In genomic region chr7:3063016-3063753, GRCh38 we compare ENCODE assay signal across 8 cellular contexts. TPM values are rescaled to one million over a fixed set of nuclear protein-coding genes. Genes with fewer than 3 reads are reported as not detected.
A peak's percentile ranks its signal among the peaks of the same experiment; 100 is the strongest.
DNase-seq lines count a peak whose midpoint lies in the region; ATAC-seq and TF ChIP-seq lines count a peak whose summit lies in the region.

No MANE protein-coding gene starts in this region.

- H3K4me1 Mint-ChIP-seq in T-helper 2 cell treated with Interferon-gamma antibody and Interleukin-4, amounts not matched to agents 5 μg/mL and 100 μg/mL, for 36 hours (ENCODE audit: low read depth) = peaks cover 53% of the 10 kb centered on the region
- H3K4me1 Mint-ChIP-seq in effector memory CD8-positive, alpha-beta T cell (ENCODE audit: low read depth in 2 of 2) = peaks cover 46 to 49% of the 10 kb centered on the region in 2 donors

- peak overlapping the region; percentile 21 for H3K4me3 ChIP-seq in GM12875 (ENCODE audit: low read depth, low read length)
- H3K4me3 ChIP-seq in esophagus squamous epithelium = no peak overlapping the region
- H3K4me3 ChIP-seq in left lung = no peak overlapping the region

- H3K36me3 Mint-ChIP-seq in T-helper 2 cell treated with Interferon-gamma antibody and Interleukin-4, amounts not matched to agents 5 μg/mL and 100 μg/mL, for 36 hours (ENCODE audit: low read depth) = peaks cover 6% of the 10 kb centered on the region
- H3K36me3 Mint-ChIP-seq in effector memory CD8-positive, alpha-beta T cell (ENCODE audit: insufficient read depth) = peaks cover 16% of the 10 kb centered on the region

- DNase-seq in T-helper 2 cell treated with Interferon-gamma antibody and Interleukin-4, amounts not matched to agents 5 μg/mL and 100 μg/mL, for 36 hours (ENCODE audit: low spot score) = peak; percentile 85
- DNase-seq in effector memory CD8-positive, alpha-beta T cell = peak; percentile 60 to 64 (median 63)
- no peak for DNase-seq in NCI-H2171 (lab: John Stamatoyannopoulos, UW)
- no peak for DNase-seq in HEK293T (ENCODE audit: extremely low spot score)
- DNase-seq in esophagus squamous epithelium (lab: John Stamatoyannopoulos, UW) = no peak
- no peak for DNase-seq in left lung

- H3K27me3 ChIP-seq in esophagus squamous epithelium (peaks cover 0 to 33% (median 0%) of the 10 kb centered on the region in 4 donors), left lung (peaks cover 0 to 18% of the 10 kb centered on the region in 2 donors)

- POLR2A ChIA-PET in HEK293T (lab: Yijun Ruan, JAX) = no interaction called here

- CTCF ChIA-PET in HEK293T (lab: Yijun Ruan, JAX) = interaction anchor here (0.6 kb wide), 2 partner anchors 139 to 169 kb away, joined by 3 to 4 read pairs; no protein-coding TSS in a partner anchor

- H3K9me3 Mint-ChIP-seq in T-helper 2 cell treated with Interferon-gamma antibody and Interleukin-4, amounts not matched to agents 5 μg/mL and 100 μg/mL, for 36 hours = peaks cover 5% of the 10 kb centered on the region
- no peaks in the 10 kb centered on the region for H3K9me3 Mint-ChIP-seq in effector memory CD8-positive, alpha-beta T cell

- peak; percentile 92 for ATAC-seq in HG02571 (IDR thresholded peaks at IDR 0.05; ENCODE audit: unreplicated experiment)
- ATAC-seq in effector memory CD8-positive, alpha-beta T cell (replicated peaks) = peak; percentile 96
- no peak for ATAC-seq in left lung

- peak overlapping the region; percentile 59 for H3K4me3 Mint-ChIP-seq in T-helper 2 cell treated with Interferon-gamma antibody and Interleukin-4, amounts not matched to agents 5 μg/mL and 100 μg/mL, for 36 hours
- H3K4me3 Mint-ChIP-seq in effector memory CD8-positive, alpha-beta T cell = peak overlapping the region; percentile 85 to 89

- peak overlapping the region; percentile 80 for H3K27ac Mint-ChIP-seq in T-helper 2 cell treated with Interferon-gamma antibody and Interleukin-4, amounts not matched to agents 5 μg/mL and 100 μg/mL, for 36 hours
- H3K27ac Mint-ChIP-seq in effector memory CD8-positive, alpha-beta T cell = peak overlapping the region; percentile 91 to 97

- no peak for TF ChIP-seq POLR2A in esophagus squamous epithelium (IDR thresholded peaks at IDR 0.05)

- 58 to 59% methylated on average over 6 to 7 of the region's 7 CpGs for WGBS in esophagus squamous epithelium, 2 donors

- H3K36me3 ChIP-seq in esophagus squamous epithelium = no peaks in the 10 kb centered on the region
- H3K36me3 ChIP-seq in left lung = no peaks in the 10 kb centered on the region

- H3K9me3 ChIP-seq in esophagus squamous epithelium (no peaks in the 10 kb centered on the region), left lung (no peaks in the 10 kb centered on the region)

- intact Hi-C loops in esophagus squamous epithelium (cut with DNase I) (no loop called here), left lung (cut with DNase I) (no loop called here)

- H3K27me3 Mint-ChIP-seq in T-helper 2 cell treated with Interferon-gamma antibody and Interleukin-4, amounts not matched to agents 5 μg/mL and 100 μg/mL, for 36 hours (ENCODE audit: low read depth) = no peaks in the 10 kb centered on the region
- H3K27me3 Mint-ChIP-seq in effector memory CD8-positive, alpha-beta T cell = no peaks in the 10 kb centered on the region

- H3K4me1 ChIP-seq in esophagus squamous epithelium = peaks cover 0 to 2% (median 0%) of the 10 kb centered on the region in 3 donors
- H3K4me1 ChIP-seq in left lung = no peaks in the 10 kb centered on the region

- no peak for TF ChIP-seq CTCF in GM12875 (IDR thresholded peaks at IDR 0.05; ENCODE audit: borderline replicate concordance, insufficient read depth, low read depth, low read length)
- TF ChIP-seq CTCF in esophagus squamous epithelium (IDR thresholded peaks at IDR 0.05) = no peak
- TF ChIP-seq CTCF in left lung (IDR thresholded peaks at IDR 0.05) = no peak

- H3K27ac ChIP-seq in esophagus squamous epithelium = no peak overlapping the region
- no peak overlapping the region for H3K27ac ChIP-seq in left lung

TF ChIP-seq in HEK293T, 16 proteins besides CTCF, POLR2A, EP300 and RAD21:
- TF ChIP-seq HDGF (IDR thresholded peaks at IDR 0.05; ENCODE audit: borderline replicate concordance) (no peak), L3MBTL2 (conservative IDR thresholded peaks at IDR 0.05) (no peak), FOXK2 (IDR thresholded peaks at IDR 0.05) (no peak), BHLHE40 (IDR thresholded peaks at IDR 0.05; ENCODE audit: borderline replicate concordance) (no peak), CTBP1 (IDR thresholded peaks at IDR 0.05; ENCODE audit: borderline replicate concordance) (no peak), SUZ12 (IDR thresholded peaks at IDR 0.05) (no peak), TARDBP (IDR thresholded peaks at IDR 0.05) (no peak), PKNOX1 (IDR thresholded peaks at IDR 0.05) (no peak), FOXA1 (IDR thresholded peaks at IDR 0.05) (no peak), FOXM1 (IDR thresholded peaks at IDR 0.05; ENCODE audit: borderline replicate concordance) (no peak), ZNF384 (IDR thresholded peaks at IDR 0.05) (no peak), ARNT (IDR thresholded peaks at IDR 0.05) (no peak), LEF1 (IDR thresholded peaks at IDR 0.05; ENCODE audit: borderline replicate concordance) (no peak), SP1 (IDR thresholded peaks at IDR 0.05) (no peak), ELF4 (IDR thresholded peaks at IDR 0.05) (no peak), NFRKB (IDR thresholded peaks at IDR 0.05) (no peak)
TF ChIP-seq in HEK293T: peak in this region for 0.

RNA-seq across cellular contexts. Expression of gene CARD11, which starts 19.5 kb away (rescaled TPM):
- 1 to 10 TPM in 3 of 4 donors, under 1 TPM in 1; 0.92 to 2.6 (median 1.6) TPM for total RNA-seq in esophagus squamous epithelium
- 1 to 10 TPM; 4.7 to 8.1 TPM for total RNA-seq in left lung

Comparison
In these comparisons a context has a peak if more than half of its experiments do, and no peak if none do; other contexts are left out.
1. DNase-seq: peak in T-helper 2 cell treated with Interferon-gamma antibody and Interleukin-4, amounts not matched to agents 5 μg/mL and 100 μg/mL, for 36 hours (single experiment) and effector memory CD8-positive, alpha-beta T cell (3 of 3); none in NCI-H2171 (single experiment), HEK293T (single experiment), esophagus squamous epithelium (single experiment) and left lung (0 of 2).